In genomic region chr3:194315088-194315964, GRCh38 we compare ENCODE assay signal across 1 cellular context.
TF ChIP-seq lines count a peak whose summit lies in the region.

No MANE protein-coding gene starts in this region.

TF ChIP-seq in HEK293, 187 proteins besides CTCF, POLR2A, EP300 and RAD21 (continued from another document and continues in another):
- TF ChIP-seq ZNF148 (tag by site-specific recombination; IDR thresholded peaks at IDR 0.05; ENCODE audit: borderline replicate concordance) = no peak
- TF ChIP-seq ZNF302 (tag by site-specific recombination; IDR thresholded peaks at IDR 0.05; ENCODE audit: low read depth) = no peak
- peak; percentile 40; the same call in 1 of the 2 replicates for TF ChIP-seq TCF7L2 (IDR thresholded peaks at IDR 0.05; ENCODE audit: borderline replicate concordance, low read depth, low read length)
- peak; percentile 52 for TF ChIP-seq ZSCAN4 (tag by site-specific recombination; IDR thresholded peaks at IDR 0.05)
- TF ChIP-seq EGR2 (tag by site-specific recombination; IDR thresholded peaks at IDR 0.05; ENCODE audit: low read depth) = peak; percentile 55; the same call in 1 of the 2 replicates
- TF ChIP-seq ZNF426 (tag by site-specific recombination; IDR thresholded peaks at IDR 0.05) = no peak
- TF ChIP-seq BCL11B (tag by site-specific recombination; IDR thresholded peaks at IDR 0.05; ENCODE audit: low read depth) = peak; percentile 84
- TF ChIP-seq MEIS1 (CRISPR knock-in tag; IDR thresholded peaks at IDR 0.05; ENCODE audit: borderline replicate concordance) = no peak
- TF ChIP-seq ZNF324 (tag by site-specific recombination; IDR thresholded peaks at IDR 0.05) = no peak
- no peak for TF ChIP-seq ZNF214 (tag by site-specific recombination; IDR thresholded peaks at IDR 0.05; ENCODE audit: borderline replicate concordance)
- TF ChIP-seq ZNF398 (tag by site-specific recombination; IDR thresholded peaks at IDR 0.05) = no peak
- no peak for TF ChIP-seq ZNF140 (tag by site-specific recombination; IDR thresholded peaks at IDR 0.05)
- no peak for TF ChIP-seq PBX3 (CRISPR knock-in tag; IDR thresholded peaks at IDR 0.05)
- TF ChIP-seq ZBTB10 (tag by site-specific recombination; IDR thresholded peaks at IDR 0.05) = no peak
- no peak for TF ChIP-seq ZNF548 (tag by site-specific recombination; IDR thresholded peaks at IDR 0.05)
- TF ChIP-seq ZNF133 (tag by site-specific recombination; IDR thresholded peaks at IDR 0.05) = no peak
- no peak for TF ChIP-seq ZNF624 (tag by site-specific recombination; IDR thresholded peaks at IDR 0.05)
- no peak for TF ChIP-seq MZF1 (tag by site-specific recombination; IDR thresholded peaks at IDR 0.05; ENCODE audit: borderline replicate concordance)
- peak; percentile 47; the same call in 1 of the 2 replicates for TF ChIP-seq ZBTB1 (tag by site-specific recombination; IDR thresholded peaks at IDR 0.05)
- no peak for TF ChIP-seq ZNF791 (tag by site-specific recombination; IDR thresholded peaks at IDR 0.05)
- TF ChIP-seq ZFP37 (tag by site-specific recombination; IDR thresholded peaks at IDR 0.05) = peak; percentile 90
- peak; percentile 44; the same call in 1 of the 2 replicates for TF ChIP-seq KLF1 (tag by site-specific recombination; IDR thresholded peaks at IDR 0.05)
- peak; percentile 84 for TF ChIP-seq KLF9 (tag by site-specific recombination; IDR thresholded peaks at IDR 0.05; ENCODE audit: low read depth)
- no peak for TF ChIP-seq ZNF350 (tag by site-specific recombination; IDR thresholded peaks at IDR 0.05)
- peak; percentile 48; the same call in 1 of the 2 replicates for TF ChIP-seq KLF8 (tag by site-specific recombination; IDR thresholded peaks at IDR 0.05)
- TF ChIP-seq OVOL3 (tag by site-specific recombination; IDR thresholded peaks at IDR 0.05) = no peak
- peak; percentile 92 for TF ChIP-seq ZNF600 (tag by site-specific recombination; IDR thresholded peaks at IDR 0.05)
- TF ChIP-seq ZNF354C (tag by site-specific recombination; IDR thresholded peaks at IDR 0.05; ENCODE audit: borderline replicate concordance, low read depth) = no peak
- TF ChIP-seq ZNF366 (tag by site-specific recombination; conservative IDR thresholded peaks at IDR 0.05) = peak; percentile 58; the same call in 1 of the 2 replicates
- TF ChIP-seq GLIS1 (tag by site-specific recombination; IDR thresholded peaks at IDR 0.05) = peak; percentile 94
- TF ChIP-seq ZNF707 (tag by site-specific recombination; IDR thresholded peaks at IDR 0.05) = no peak
- TF ChIP-seq ZNF280D (tag by site-specific recombination; IDR thresholded peaks at IDR 0.05) = no peak
- peak; percentile 24; the same call in 1 of the 2 replicates for TF ChIP-seq BCL11A (tag by site-specific recombination; IDR thresholded peaks at IDR 0.05; ENCODE audit: low read depth)
- peak; percentile 91 for TF ChIP-seq ZNF423 (tag by site-specific recombination; IDR thresholded peaks at IDR 0.05)
- peak; percentile 96 for TF ChIP-seq PATZ1 (tag by site-specific recombination; IDR thresholded peaks at IDR 0.05)
- TF ChIP-seq ZNF639 (tag by site-specific recombination; IDR thresholded peaks at IDR 0.05) = 0 out of 2 replicates have a peak, but pooled peaks have one; percentile 26
- no peak for TF ChIP-seq ZNF221 (tag by site-specific recombination; IDR thresholded peaks at IDR 0.05; ENCODE audit: borderline replicate concordance)
- no peak for TF ChIP-seq ZFP41 (tag by site-specific recombination; IDR thresholded peaks at IDR 0.05; ENCODE audit: borderline replicate concordance)
- TF ChIP-seq ZNF266 (tag by site-specific recombination; IDR thresholded peaks at IDR 0.05; ENCODE audit: low read depth) = no peak
- no peak for TF ChIP-seq RBAK (tag by site-specific recombination; IDR thresholded peaks at IDR 0.05)
- TF ChIP-seq SP2 (tag by site-specific recombination; IDR thresholded peaks at IDR 0.05) = peak; percentile 82
- no peak for TF ChIP-seq ZNF211 (tag by site-specific recombination; IDR thresholded peaks at IDR 0.05; ENCODE audit: low read depth)
- peak; percentile 68; the same call in 1 of the 2 replicates for TF ChIP-seq ZBTB6 (tag by site-specific recombination; IDR thresholded peaks at IDR 0.05)
- TF ChIP-seq ZNF138 (tag by site-specific recombination; IDR thresholded peaks at IDR 0.05; ENCODE audit: borderline replicate concordance) = no peak
- no peak for TF ChIP-seq ZNF16 (tag by site-specific recombination; IDR thresholded peaks at IDR 0.05; ENCODE audit: low read depth)
- TF ChIP-seq ZNF747 (tag by site-specific recombination; IDR thresholded peaks at IDR 0.05) = no peak
- TF ChIP-seq HOXD13 (CRISPR knock-in tag; IDR thresholded peaks at IDR 0.05; ENCODE audit: borderline replicate concordance) = no peak
- TF ChIP-seq ZNF510 (tag by site-specific recombination; IDR thresholded peaks at IDR 0.05; ENCODE audit: insufficient replicate concordance) = no peak
- no peak for TF ChIP-seq GLI2 (tag by site-specific recombination; IDR thresholded peaks at IDR 0.05; ENCODE audit: borderline replicate concordance, low read depth)
- TF ChIP-seq ZNF239 (tag by site-specific recombination; IDR thresholded peaks at IDR 0.05) = no peak
